Comparison of ENCODE assay signal across 17 cellular contexts in genomic region chr13:40316301-40316700, GRCh38.
DNase-seq lines count a peak whose midpoint lies in the region; ATAC-seq and TF ChIP-seq lines count a peak whose summit lies in the region.
"Had no signal": no experiment of that assay in that cellular context is flagged by ENCODE, and none has a peak within 500 bp of the region (broad histone marks: within the 10 kb centered on the region; RNA-seq: fewer than 3 reads in every experiment).

No MANE protein-coding gene starts in this region.

- BruUV-seq in PC-3 (replicated peaks; lab: Mats Ljungman, UMichigan): no TSS peak

- no peaks in the 10 kb centered on the region for H3K79me2 ChIP-seq in PC-3 (ENCODE audit: low read length)

- peak overlapping the region in 1 of 3 donors; percentile 24 for H3K4me3 Mint-ChIP-seq in T-cell
- H3K4me3 Mint-ChIP-seq in activated CD4-positive, alpha-beta memory T cell treated with anti-CD3 and anti-CD28 coated beads for 36 hours: peak overlapping the region; percentile 38
- H3K4me3 Mint-ChIP-seq: B cell, nephron had no signal

- H3F3A ChIP-seq in PC-3 (ENCODE audit: low read length, unreplicated experiment): no peaks in the 10 kb centered on the region

- no peak overlapping the region for H2AFZ ChIP-seq in PC-3 (ENCODE audit: low read length)

- H3K4me1 Mint-ChIP-seq in T-cell: peaks cover 57 to 67% (median 65%) of the 10 kb centered on the region in 3 donors
- H3K4me1 Mint-ChIP-seq in activated CD4-positive, alpha-beta memory T cell treated with anti-CD3 and anti-CD28 coated beads for 36 hours (ENCODE audit: low read depth): peaks cover 60% of the 10 kb centered on the region

- 42 to 50% (median 46%) methylated on average over 7 of the region's 7 CpGs for WGBS in adrenal gland, 4 donors

- no peaks in the 10 kb centered on the region for H3K9me3 Mint-ChIP-seq in T-cell
- no peaks in the 10 kb centered on the region for H3K9me3 Mint-ChIP-seq in activated CD4-positive, alpha-beta memory T cell treated with anti-CD3 and anti-CD28 coated beads for 36 hours
- H3K9me3 Mint-ChIP-seq: nephron had no signal

- peaks cover 0 to 4% of the 10 kb centered on the region in 2 donors for H3K4me1 ChIP-seq in adrenal gland (replicated peaks in 1 of 2)
- 0 out of 2 replicates have a peak, but pooled peaks cover 5% of the 10 kb centered on the region for H3K4me1 ChIP-seq in PC-3 (ENCODE audit: insufficient read depth, low read length)
- H3K4me1 ChIP-seq: tibial artery had no signal

- H3K9me3 ChIP-seq in adrenal gland (replicated peaks in 1 of 3) (no peaks in the 10 kb centered on the region), PC-3 (ENCODE audit: low read length) (no peaks in the 10 kb centered on the region)
- H3K9me3 ChIP-seq: tibial artery had no signal

- CTCF ChIA-PET in T-cell (lab: Charles Lee) (no interaction called here), PC-3 (lab: Charles Lee) (no interaction called here)
- CTCF ChIA-PET in activated CD4-positive, alpha-beta memory T cell treated with anti-CD3 and anti-CD28 coated beads for 36 hours (lab: Charles Lee): interaction anchor here (1.2 to 1.9 kb wide), 5 partner anchors 9 to 366 kb away, joined by 3 to 5 read pairs (median 4); no protein-coding TSS in a partner anchor

- H3K4me3 ChIP-seq in adrenal gland (no peak overlapping the region), PC-3 (ENCODE audit: low read length) (no peak overlapping the region)
- H3K4me3 ChIP-seq: cardiac muscle cell, tibial artery had no signal

- no peak overlapping the region for H3K4me2 ChIP-seq in PC-3 (ENCODE audit: low read length)

- no peaks in the 10 kb centered on the region for H3K27me3 Mint-ChIP-seq in T-cell
- H3K27me3 Mint-ChIP-seq in activated CD4-positive, alpha-beta memory T cell treated with anti-CD3 and anti-CD28 coated beads for 36 hours: no peaks in the 10 kb centered on the region
- H3K27me3 Mint-ChIP-seq: B cell had no signal

- intact Hi-C loops in activated CD4-positive, alpha-beta memory T cell treated with anti-CD3 and anti-CD28 coated beads for 36 hours (cut with micrococcal nuclease): loop anchor here (5.0 to 10.0 kb wide), 7 partner anchors 92 to 458 kb away; partner anchors contain the start of gene MRPS31
- intact Hi-C loops in adrenal gland (cut with DNase I): no loop called here
- intact Hi-C loops in PC-3 (cut with micrococcal nuclease): no loop called here

- no peak for DNase-seq in T-cell
- peak; percentile 77 for DNase-seq in activated CD4-positive, alpha-beta memory T cell treated with anti-CD3 and anti-CD28 coated beads for 36 hours
- peak; percentile 32 to 84 (median 64) for DNase-seq in adrenal gland
- DNase-seq in stimulated activated CD4-positive, alpha-beta T cell treated with anti-CD3 and anti-CD28 coated beads, Interleukin-2, amount 100 ng/mL, for 4 hours (ENCODE audit: low read depth): peak; percentile 28
- no peak for DNase-seq in PC-3
- DNase-seq in NCI-H2107 (lab: John Stamatoyannopoulos, UW): no peak
- DNase-seq: activated gamma-delta T cell treated with Interleukin-2 at 50 U/mL for 16 hours, DMS 273 treated with DMSO at 0.1 percent for 48 hours, GF-D8, KG1, NCI-H1092 treated with DMSO at 0.1 percent for 48 hours, tibial artery, WERI-Rb-1 had no signal

- no peaks in the 10 kb centered on the region for H4K20me1 ChIP-seq in PC-3 (ENCODE audit: low read length)

- H3K27ac ChIP-seq in adrenal gland: peak overlapping the region in 1 of 5 donors; percentile 38
- no peak overlapping the region for H3K27ac ChIP-seq in PC-3 (ENCODE audit: low read length)
- H3K27ac ChIP-seq: cardiac muscle cell, tibial artery, WERI-Rb-1 had no signal

- H3K27ac Mint-ChIP-seq in T-cell: peak overlapping the region; percentile 58 to 77
- peak overlapping the region; percentile 77 for H3K27ac Mint-ChIP-seq in activated CD4-positive, alpha-beta memory T cell treated with anti-CD3 and anti-CD28 coated beads for 36 hours
- H3K27ac Mint-ChIP-seq: B cell, nephron had no signal

- POLR2A ChIA-PET in T-cell (lab: Charles Lee): interaction anchor here in 1 of 2 donors (0.7 kb wide), 1 partner anchor 703 kb away, joined by 3 read pairs; no protein-coding TSS in a partner anchor
- POLR2A ChIA-PET in activated CD4-positive, alpha-beta memory T cell treated with anti-CD3 and anti-CD28 coated beads for 36 hours (lab: Charles Lee): interaction anchor here (1.0 to 1.7 kb wide), 4 partner anchors 95 to 349 kb away, joined by 3 to 6 read pairs (median 5); partner anchors contain the start of gene FOXO1
- POLR2A ChIA-PET in PC-3 (lab: Charles Lee; ENCODE audit: unreplicated experiment): no interaction called here

- TF ChIP-seq CTCF in adrenal gland (IDR thresholded peaks at IDR 0.05) (no peak), PC-3 (conservative IDR thresholded peaks at IDR 0.05; ENCODE audit: low read depth, low read length) (no peak)

- H3K9ac ChIP-seq in PC-3 (ENCODE audit: low read length): no peak overlapping the region

- no peaks in the 10 kb centered on the region for H3K9me2 ChIP-seq in PC-3 (replicated peaks; ENCODE audit: low read length)

- no peak for TF ChIP-seq POLR2A in adrenal gland (IDR thresholded peaks at IDR 0.05)

- H3K36me3 Mint-ChIP-seq in T-cell: no peaks in the 10 kb centered on the region
- H3K36me3 Mint-ChIP-seq in activated CD4-positive, alpha-beta memory T cell treated with anti-CD3 and anti-CD28 coated beads for 36 hours: no peaks in the 10 kb centered on the region

- no peaks in the 10 kb centered on the region for H3K36me3 ChIP-seq in adrenal gland (replicated peaks in 1 of 2)
- no peaks in the 10 kb centered on the region for H3K36me3 ChIP-seq in PC-3 (ENCODE audit: low read depth, low read length)
- H3K36me3 ChIP-seq: cardiac muscle cell, tibial artery, WERI-Rb-1 had no signal

- H3K27me3 ChIP-seq in adrenal gland: no peaks in the 10 kb centered on the region
- H3K27me3 ChIP-seq in PC-3 (ENCODE audit: low read length): no peaks in the 10 kb centered on the region
- H3K27me3 ChIP-seq: cardiac muscle cell, tibial artery had no signal

- ATAC-seq in T-cell (replicated peaks in 1 of 4) (no peak), HG03442 (IDR thresholded peaks at IDR 0.05; ENCODE audit: unreplicated experiment) (no peak), PC-3 (no peak)

Comparison
In these comparisons a context has a peak if more than half of its experiments do, and no peak if none do; other contexts are left out.
1. DNase-seq: peak in activated CD4-positive, alpha-beta memory T cell treated with anti-CD3 and anti-CD28 coated beads for 36 hours (single experiment), adrenal gland (7 of 7) and stimulated activated CD4-positive, alpha-beta T cell treated with anti-CD3 and anti-CD28 coated beads, Interleukin-2, amount 100 ng/mL, for 4 hours (single experiment); none in T-cell (0 of 34), PC-3 (single experiment) and NCI-H2107 (single experiment).